In genomic region chr1:37922767-37923550, GRCh38 we compare ENCODE assay signal across 8 cellular contexts. TPM values are rescaled to one million over a fixed set of nuclear protein-coding genes. Genes with fewer than 3 reads are reported as not detected.
DNase-seq lines count a peak whose midpoint lies in the region; ATAC-seq and TF ChIP-seq lines count a peak whose summit lies in the region.

No MANE protein-coding gene starts in this region.

- no peaks in the 10 kb centered on the region for H3K9me3 Mint-ChIP-seq in activated CD4-positive, alpha-beta T cell treated with anti-CD3 and anti-CD28 coated beads, Interleukin-2, amount 10 ng/mL, durations not matched to agents 24 days and 14 days
- no peaks in the 10 kb centered on the region for H3K9me3 Mint-ChIP-seq in T-cell

- CTCF ChIA-PET in T-cell (lab: Charles Lee) = interaction anchor here in 1 of 2 donors (0.6 kb wide), 1 partner anchor 47 kb away, joined by 3 read pairs; no protein-coding TSS in a partner anchor

- TF ChIP-seq CTCF in stomach (IDR thresholded peaks at IDR 0.05) = no peak

- ATAC-seq in HG03025 (IDR thresholded peaks at IDR 0.05; ENCODE audit: low FRiP score, unreplicated experiment) (peak; percentile 42), T-cell (replicated peaks in 1 of 4) (peak; percentile 34 to 81 (median 52)), sciatic nerve (peak; percentile 34)

- WGBS in stomach, 5 donors = 53 to 71% (median 58%) methylated on average over 4 of the region's 4 CpGs

- H3K4me3 Mint-ChIP-seq in activated CD4-positive, alpha-beta T cell treated with anti-CD3 and anti-CD28 coated beads, Interleukin-2, amount 10 ng/mL, durations not matched to agents 24 days and 14 days = peak overlapping the region; percentile 7
- H3K4me3 Mint-ChIP-seq in T-cell = peak overlapping the region in 1 of 3 donors; percentile 32

- no peak overlapping the region for H3K4me3 ChIP-seq in stomach

- no peak overlapping the region for H3K27ac ChIP-seq in stomach

- H3K36me3 ChIP-seq in stomach = peaks cover 0 to 55% (median 22%) of the 10 kb centered on the region in 4 donors

- intact Hi-C loops in activated CD4-positive, alpha-beta T cell treated with anti-CD3 and anti-CD28 coated beads, Interleukin-2, amount 10 ng/mL, durations not matched to agents 24 days and 14 days (cut with micrococcal nuclease) = no loop called here
- intact Hi-C loops in sciatic nerve (cut with DNase I) = no loop called here
- intact Hi-C loops in stomach (cut with DNase I; ENCODE audit: low total_unique reads) = no loop called here

- TF ChIP-seq POLR2A in stomach (IDR thresholded peaks at IDR 0.05) = no peak

- H3K36me3 Mint-ChIP-seq in activated CD4-positive, alpha-beta T cell treated with anti-CD3 and anti-CD28 coated beads, Interleukin-2, amount 10 ng/mL, durations not matched to agents 24 days and 14 days (ENCODE audit: low read depth) = peaks cover 21% of the 10 kb centered on the region
- peaks cover 3% of the 10 kb centered on the region for H3K36me3 Mint-ChIP-seq in T-cell

- H3K4me1 ChIP-seq in stomach = peaks cover 7 to 62% (median 36%) of the 10 kb centered on the region in 4 donors

- no peak for TF ChIP-seq EP300 in stomach (IDR thresholded peaks at IDR 0.05)

- POLR2A ChIA-PET in T-cell (lab: Charles Lee) = interaction anchor here (0.6 to 0.7 kb wide), 2 partner anchors 20 to 64 kb away, joined by 3 to 4 read pairs; no protein-coding TSS in a partner anchor

- peak overlapping the region; percentile 61 for H3K27ac Mint-ChIP-seq in activated CD4-positive, alpha-beta T cell treated with anti-CD3 and anti-CD28 coated beads, Interleukin-2, amount 10 ng/mL, durations not matched to agents 24 days and 14 days
- peak overlapping the region; percentile 84 for H3K27ac Mint-ChIP-seq in T-cell

- H3K27me3 ChIP-seq in stomach = no peaks in the 10 kb centered on the region

- peak; percentile 62 for DNase-seq in activated CD4-positive, alpha-beta T cell treated with anti-CD3 and anti-CD28 coated beads, Interleukin-2, amount 10 ng/mL, durations not matched to agents 24 days and 14 days
- DNase-seq in activated CD4-positive, alpha-beta T cell treated with anti-CD3 and anti-CD28 coated beads for 48 hours = no peak
- DNase-seq in T-cell (peak in 11 of 34 experiments; percentile 4 to 56 (median 13)), sciatic nerve (ENCODE audit: low spot score) (no peak), NCI-H526 treated with DMSO at 0.1 percent for 48 hours (lab: John Stamatoyannopoulos, UW) (no peak), NCI-H2171 (lab: John Stamatoyannopoulos, UW) (no peak), stomach (no peak)

- peaks cover 30% of the 10 kb centered on the region for H3K4me1 Mint-ChIP-seq in activated CD4-positive, alpha-beta T cell treated with anti-CD3 and anti-CD28 coated beads, Interleukin-2, amount 10 ng/mL, durations not matched to agents 24 days and 14 days
- H3K4me1 Mint-ChIP-seq in T-cell = peaks cover 52 to 60% (median 57%) of the 10 kb centered on the region in 3 donors

- no peaks in the 10 kb centered on the region for H3K9me3 ChIP-seq in stomach

- no peaks in the 10 kb centered on the region for H3K27me3 Mint-ChIP-seq in activated CD4-positive, alpha-beta T cell treated with anti-CD3 and anti-CD28 coated beads, Interleukin-2, amount 10 ng/mL, durations not matched to agents 24 days and 14 days
- H3K27me3 Mint-ChIP-seq in T-cell = no peaks in the 10 kb centered on the region

RNA-seq across cellular contexts. Expression of gene INPP5B, which starts 23.9 kb away (rescaled TPM):
- total RNA-seq in activated CD4-positive, alpha-beta T cell treated with anti-CD3 and anti-CD28 coated beads, Interleukin-2, amount 10 ng/mL, durations not matched to agents 24 days and 14 days = 23.8 and 27.2 TPM in 2 replicates
- total RNA-seq in T-cell (10 to 100 TPM; 27.9 to 35.8 (median 30.9) TPM), sciatic nerve (44.4 TPM), stomach (10 to 100 TPM in 3 of 5 donors, 1 to 10 TPM in 2; 8.4 to 56.7 (median 12.2) TPM)
- 10 to 100 TPM in 1 of 3 donors, 1 to 10 TPM in 2; 7.2 to 10.1 (median 7.3) TPM for polyA plus RNA-seq in stomach
